ENCODE assay signal across 16 cellular contexts in genomic region chr9:100087218-100087617, GRCh38. TPM values are rescaled to one million over a fixed set of nuclear protein-coding genes. Genes with fewer than 3 reads are reported as not detected.
DNase-seq lines count a peak whose midpoint lies in the region; ATAC-seq and TF ChIP-seq lines count a peak whose summit lies in the region.
"Had no signal": no experiment of that assay in that cellular context is flagged by ENCODE, and none has a peak within 500 bp of the region (broad histone marks: within the 10 kb centered on the region; RNA-seq: fewer than 3 reads in every experiment).

No MANE protein-coding gene starts in this region.

- POLR2A ChIA-PET in CD4-positive, alpha-beta T cell (lab: Charles Lee): no interaction called here
- POLR2A ChIA-PET in RWPE1 (lab: Yijun Ruan, JAX; ENCODE audit: low non-redundant PET): no interaction called here

- no peak for DNase-seq in CD4-positive, alpha-beta T cell
- peak; percentile 65 for DNase-seq in H4 (ENCODE audit: low spot score)
- DNase-seq in UCSD-AML1 (lab: John Stamatoyannopoulos, UW; ENCODE audit: unreplicated experiment): peak; percentile 18
- peak; percentile 46 to 67 for DNase-seq in erythroblast (lab: John Stamatoyannopoulos, UW)
- no peak for DNase-seq in RWPE1 (ENCODE audit: low spot score)
- DNase-seq in upper lobe of right lung: no peak
- DNase-seq in activated CD8-positive, alpha-beta memory T cell treated with anti-CD3 and anti-CD28 coated beads, Interleukin-2, amount 50 U/mL, for 48 hours: no peak
- DNase-seq: anterior cingulate cortex, DMS79, GOT3, left ventricle myocardium inferior, NCI-H1092, trophoblast cell had no signal

- no peaks in the 10 kb centered on the region for H3K9me3 Mint-ChIP-seq in CD4-positive, alpha-beta T cell

- H3K27me3 Mint-ChIP-seq in CD4-positive, alpha-beta T cell: no peaks in the 10 kb centered on the region

- H3K27me3 ChIP-seq in CD4-positive, alpha-beta T cell (ENCODE audit: control insufficient read depth, insufficient read depth, low read length): no peaks in the 10 kb centered on the region
- no peaks in the 10 kb centered on the region for H3K27me3 ChIP-seq in upper lobe of right lung

- H3K4me1 Mint-ChIP-seq in CD4-positive, alpha-beta T cell (ENCODE audit: low read depth): peaks cover 84% of the 10 kb centered on the region

- ATAC-seq in CD4-positive, alpha-beta T cell (ENCODE audit: poor library complexity): no peak
- ATAC-seq in upper lobe of right lung: no peak
- no peak for ATAC-seq in HG03280 (IDR thresholded peaks at IDR 0.05; ENCODE audit: unreplicated experiment)
- ATAC-seq: activated CD4-positive, CD25-positive, alpha-beta regulatory T cell treated with anti-CD3 and anti-CD28 coated beads, Interleukin-2, amount 50 U/mL, for 24 hours had no signal

- TF ChIP-seq CTCF in CD4-positive, alpha-beta T cell (IDR thresholded peaks at IDR 0.05): no peak
- TF ChIP-seq CTCF in RWPE1 (conservative IDR thresholded peaks at IDR 0.05; ENCODE audit: low read depth) (no peak), upper lobe of right lung (IDR thresholded peaks at IDR 0.05) (no peak)

- no peaks in the 10 kb centered on the region for H3K36me3 ChIP-seq in upper lobe of right lung
- H3K36me3 ChIP-seq: left ventricle myocardium inferior had no signal

- H3K4me1 ChIP-seq in upper lobe of right lung: peaks cover 5% of the 10 kb centered on the region

- H3K36me3 Mint-ChIP-seq in CD4-positive, alpha-beta T cell (ENCODE audit: low read depth): no peaks in the 10 kb centered on the region

- no peak overlapping the region for H3K27ac Mint-ChIP-seq in CD4-positive, alpha-beta T cell

- intact Hi-C loops in CD4-positive, alpha-beta T cell (cut with DNase I, micrococcal nuclease): no loop called here
- intact Hi-C loops in upper lobe of right lung (cut with DNase I): no loop called here

- no peak overlapping the region for H3K27ac ChIP-seq in CD4-positive, alpha-beta T cell (ENCODE audit: low read depth, low read length)
- H3K27ac ChIP-seq in RWPE1 (no peak overlapping the region), upper lobe of right lung (no peak overlapping the region)
- H3K27ac ChIP-seq: left ventricle myocardium inferior, parathyroid adenoma had no signal

- no peak overlapping the region for H3K4me3 ChIP-seq in upper lobe of right lung
- H3K4me3 ChIP-seq: left ventricle myocardium inferior had no signal

- peak overlapping the region; percentile 2 for H3K4me3 Mint-ChIP-seq in CD4-positive, alpha-beta T cell

- CTCF ChIA-PET in CD4-positive, alpha-beta T cell (lab: Charles Lee): no interaction called here
- CTCF ChIA-PET in RWPE1 (lab: Yijun Ruan, JAX): interaction anchor here (0.6 kb wide), 1 partner anchor 42 kb away, joined by 3 read pairs; no protein-coding TSS in a partner anchor

- no peak for TF ChIP-seq POLR2A in erythroblast (IDR thresholded peaks at IDR 0.05; ENCODE audit: low read length)

- no peaks in the 10 kb centered on the region for H3K9me3 ChIP-seq in CD4-positive, alpha-beta T cell (ENCODE audit: control insufficient read depth, low read length)
- no peaks in the 10 kb centered on the region for H3K9me3 ChIP-seq in upper lobe of right lung
- H3K9me3 ChIP-seq: left ventricle myocardium inferior had no signal

RNA-seq across cellular contexts. Expression of gene ERP44, which starts 11.6 kb away (rescaled TPM):
- total RNA-seq in CD4-positive, alpha-beta T cell: 1 to 10 TPM; 6.8 to 7.1 TPM
- 22.3 and 26.8 TPM in 2 replicates for total RNA-seq in H4 (2014; rRNA removed; shearing (Covaris generic))
- total RNA-seq in upper lobe of right lung: 27.0 TPM

RNA-seq across cellular contexts. Expression of gene INVS, which starts 11.8 kb away (rescaled TPM):
- 10 to 100 TPM; 13.6 to 14.3 TPM for total RNA-seq in CD4-positive, alpha-beta T cell
- 12.2 and 19.5 TPM in 2 replicates for total RNA-seq in H4 (2014; rRNA removed; shearing (Covaris generic))
- total RNA-seq in upper lobe of right lung: 22.2 TPM

Comparison
In these comparisons a context has a peak if more than half of its experiments do, and no peak if none do; other contexts are left out.
1. DNase-seq: peak in H4 (single experiment), UCSD-AML1 (single experiment) and erythroblast (2 of 2); none in CD4-positive, alpha-beta T cell (0 of 10), RWPE1 (single experiment), upper lobe of right lung (single experiment) and activated CD8-positive, alpha-beta memory T cell treated with anti-CD3 and anti-CD28 coated beads, Interleukin-2, amount 50 U/mL, for 48 hours (single experiment).